23 cellular contexts compared by ENCODE assay signal in genomic region chr4:134490863-134491262, GRCh38.
"Had no signal": no experiment of that assay in that cellular context is flagged by ENCODE, and none has a peak within 500 bp of the region (broad histone marks: within the 10 kb centered on the region; RNA-seq: fewer than 3 reads in every experiment).

No MANE protein-coding gene starts in this region.

- H3K4me1 ChIP-seq: body of pancreas, esophagus squamous epithelium, parathyroid adenoma, sigmoid colon, suprapubic skin, transverse colon, vagina had no signal

- H3K27me3 ChIP-seq: body of pancreas, esophagus squamous epithelium, sigmoid colon, suprapubic skin, transverse colon, vagina had no signal

- H3K79me2 ChIP-seq: parathyroid adenoma had no signal

- FAIRE-seq: islet of Langerhans had no signal

- DNase-seq: activated CD4-positive, alpha-beta T cell treated with anti-CD3 and anti-CD28 coated beads, Interleukin-2, amount 10 ng/mL, durations not matched to agents 24 days and 14 days; activated CD8-positive, alpha-beta T cell treated with anti-CD3 and anti-CD28 coated beads for 36 hours; activated naive CD4-positive, alpha-beta T cell treated with Interleukin-2 at 50 U/mL for 16 hours; activated naive CD8-positive, alpha-beta T cell treated with anti-CD3 and anti-CD28 coated beads, Interleukin-2, amount 10 ng/mL, durations not matched to agents 7 days and 5 days; activated T-cell treated with anti-CD3 and anti-CD28 coated beads, Interleukin-2, amount 50 U/mL, for 1 hour; amygdala; body of pancreas; dermis blood vessel endothelial cell; effector memory CD4-positive, alpha-beta T cell; esophagus squamous epithelium; left cardiac atrium; mesendoderm; natural killer cell; sigmoid colon; stimulated activated CD4-positive, alpha-beta T cell treated with anti-CD3 and anti-CD28 coated beads, Interleukin-2, amount 100 ng/mL, for 24 hours; stimulated activated naive CD4-positive, alpha-beta T cell treated with Interleukin-2 at 50 U/mL for 16 hours; T1000; transverse colon had no signal

- H3K27ac ChIP-seq: body of pancreas, esophagus squamous epithelium, parathyroid adenoma, sigmoid colon, suprapubic skin, transverse colon, vagina had no signal

- H3K4me3 ChIP-seq: body of pancreas, esophagus squamous epithelium, sigmoid colon, suprapubic skin, transverse colon, vagina had no signal

- H3K9ac ChIP-seq: parathyroid adenoma had no signal

- H3K9me3 ChIP-seq: body of pancreas, esophagus squamous epithelium, suprapubic skin, transverse colon, vagina had no signal

- H3K36me3 ChIP-seq: esophagus squamous epithelium, sigmoid colon, suprapubic skin, transverse colon, vagina had no signal

- H2AFZ ChIP-seq: parathyroid adenoma had no signal

- ATAC-seq: activated CD8-positive, alpha-beta T cell treated with anti-CD3 and anti-CD28 coated beads for 36 hours; activated T-helper 17 cell treated with anti-CD3 and anti-CD28 coated beads, Interleukin-2, amount 50 U/mL, for 72 hours; body of pancreas; left cardiac atrium; natural killer cell had no signal
